21 cellular contexts compared by ENCODE assay signal in the genomic region with DNA sequence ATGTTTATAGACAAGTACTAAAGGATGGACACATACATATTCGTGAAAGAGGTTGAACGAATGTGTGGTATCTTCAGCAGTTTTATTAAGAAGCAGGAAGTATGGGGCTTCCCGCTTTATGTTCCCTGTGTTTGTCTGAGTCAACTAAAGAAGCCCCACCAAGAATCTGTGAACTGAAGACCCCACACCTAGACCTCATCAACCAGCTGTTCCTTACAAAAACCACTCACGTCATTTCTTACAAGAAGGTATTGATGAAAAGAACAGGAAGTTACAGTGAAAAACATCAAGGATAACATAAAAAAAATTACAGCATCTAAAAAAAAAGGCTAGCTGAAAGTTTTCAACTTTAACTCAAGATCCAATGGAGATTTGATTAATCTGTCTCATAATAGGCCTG. TPM values are rescaled to one million over a fixed set of nuclear protein-coding genes. Genes with fewer than 3 reads are reported as not detected.
"Had no signal": no experiment of that assay in that cellular context is flagged by ENCODE, and none has a peak within 500 bp of the region (broad histone marks: within the 10 kb centered on the region; RNA-seq: fewer than 3 reads in every experiment).

No MANE protein-coding gene starts in this region.

- H3K27ac Mint-ChIP-seq: activated T-helper 2 cell treated with anti-CD3 and anti-CD28 coated beads, Interferon-gamma antibody, Interleukin-2, Interleukin-4, amounts not matched to agents 10 μg/mL and 5 μg/mL and 100 μg/mL, durations not matched to agents 14 hours and 24 hours and 36 hours; WTC11 had no signal

- H3K4me1 Mint-ChIP-seq: WTC11 had no signal

- ATAC-seq: heart left ventricle, left ventricle myocardium superior, psoas muscle, SK-N-SH treated with all-trans-retinoic acid at 6 μM for 48 hours, WTC11 had no signal

- DNase-seq: heart left ventricle; left ventricle myocardium superior; mammary epithelial cell; midbrain; ovary; psoas muscle; stimulated activated CD4-positive, alpha-beta T cell treated with anti-CD3 and anti-CD28 coated beads, Interleukin-4, amount 100 ng/mL, for 4 hours; T-helper 9 cell; transverse colon; uterus had no signal

- H3K36me3 Mint-ChIP-seq: WTC11 had no signal

- H3K9me3 Mint-ChIP-seq: activated T-helper 2 cell treated with anti-CD3 and anti-CD28 coated beads, Interferon-gamma antibody, Interleukin-2, Interleukin-4, amounts not matched to agents 10 μg/mL and 5 μg/mL and 100 μg/mL, durations not matched to agents 14 hours and 24 hours and 36 hours; nephron; WTC11 had no signal

- H3K4me3 Mint-ChIP-seq: nephron, WTC11 had no signal

RNA-seq across cellular contexts. Expression of a gene that starts 12.3 kb away (rescaled TPM):
- total RNA-seq: activated T-helper 2 cell treated with anti-CD3 and anti-CD28 coated beads, Interferon-gamma antibody, Interleukin-2, Interleukin-4, amounts not matched to agents 10 μg/mL and 5 μg/mL and 100 μg/mL, durations not matched to agents 14 hours and 24 hours and 36 hours; cardiac muscle cell; cerebellum; epithelial cell of proximal tubule; fibroblast of villous mesenchyme; heart left ventricle; left ventricle myocardium superior; mammary epithelial cell; psoas muscle; right atrium auricular region; temporal lobe; uterus had no signal

RNA-seq across cellular contexts. Expression of a gene that starts 30.3 kb away (rescaled TPM):
- total RNA-seq: activated CD8-positive, alpha-beta memory T cell treated with anti-CD3 and anti-CD28 coated beads for 36 hours; activated T-helper 2 cell treated with anti-CD3 and anti-CD28 coated beads, Interferon-gamma antibody, Interleukin-2, Interleukin-4, amounts not matched to agents 10 μg/mL and 5 μg/mL and 100 μg/mL, durations not matched to agents 14 hours and 24 hours and 36 hours; cardiac muscle cell; epithelial cell of proximal tubule; fibroblast of villous mesenchyme; mammary epithelial cell; temporal lobe had no signal
